Comparison of ENCODE assay signal across 8 cellular contexts in the genomic region with DNA sequence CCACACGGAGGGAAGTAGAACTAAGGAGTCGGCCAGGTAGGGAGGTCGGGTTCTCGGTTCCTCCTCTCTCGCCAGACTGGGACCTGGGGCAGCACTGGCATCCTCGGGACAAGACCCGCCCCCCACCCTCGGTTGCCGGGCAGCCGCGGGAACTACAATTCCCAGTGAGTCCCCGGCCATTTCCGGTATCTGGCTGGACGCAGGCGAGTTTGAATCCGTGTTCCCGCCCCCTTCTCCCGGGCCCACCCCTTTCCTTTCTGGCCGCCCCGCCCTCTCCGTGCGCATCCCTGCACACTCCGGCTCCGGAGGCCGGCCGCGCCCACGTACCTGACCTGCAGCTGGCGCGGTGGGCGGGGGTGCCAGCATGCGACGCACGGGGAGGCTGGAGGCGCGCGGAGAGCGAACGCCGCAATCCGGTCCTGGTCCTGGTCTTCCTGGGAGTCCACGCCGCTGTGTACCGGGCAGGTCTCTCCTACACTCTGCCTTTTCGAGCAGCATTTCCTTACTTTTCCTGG. TPM values are rescaled to one million over a fixed set of nuclear protein-coding genes. Genes with fewer than 3 reads are reported as not detected.
DNase-seq lines count a peak whose midpoint lies in the region; ATAC-seq and TF ChIP-seq lines count a peak whose summit lies in the region.

No MANE protein-coding gene starts in this region.

- H3K4me1 ChIP-seq in ES-I3 (ENCODE audit: insufficient read depth, low read length): peaks cover 10% of the 10 kb centered on the region
- H3K4me1 ChIP-seq in HEK293 (ENCODE audit: control insufficient read depth, insufficient read depth, low read length): peaks cover 2% of the 10 kb centered on the region; the same call in 1 of the 2 replicates
- H3K4me1 ChIP-seq in upper lobe of left lung: peaks cover 0 to 3% (median 0%) of the 10 kb centered on the region in 4 donors

- TF ChIP-seq CTCF in HEK293 (tag by site-specific recombination; IDR thresholded peaks at IDR 0.05): no peak
- no peak for TF ChIP-seq CTCF in osteocyte (IDR thresholded peaks at IDR 0.05)
- no peak for TF ChIP-seq CTCF in upper lobe of left lung (IDR thresholded peaks at IDR 0.05)

- peaks cover 7% of the 10 kb centered on the region for H3K27me3 Mint-ChIP-seq in activated naive CD8-positive, alpha-beta T cell treated with anti-CD3 and anti-CD28 coated beads, Interleukin-2, amount 10 ng/mL, durations not matched to agents 7 days and 5 days
- H3K27me3 Mint-ChIP-seq in osteocyte (ENCODE audit: unreplicated experiment): peaks cover 2% of the 10 kb centered on the region

- H3K27me3 ChIP-seq in upper lobe of left lung: peaks cover 0 to 9% (median 0%) of the 10 kb centered on the region in 4 donors

- peak; percentile 56 for ATAC-seq in activated naive CD8-positive, alpha-beta T cell treated with anti-CD3 and anti-CD28 coated beads, Interleukin-2, amount 10 ng/mL, durations not matched to agents 7 days and 5 days (ENCODE audit: low read depth)
- ATAC-seq in Right ventricle myocardium inferior (peak; percentile 93), upper lobe of left lung (ENCODE audit: low FRiP score in 2 of 2) (peak; percentile 73 to 94)

- POLR2A ChIA-PET in HEK293 (lab: Yijun Ruan, JAX): interaction anchor here (0.6 to 1.0 kb wide), 3 partner anchors 11 to 230 kb away, joined by 4 to 6 read pairs (median 5); partner anchors contain the start of genes GDPD2, KIF4A and PDZD11
- POLR2A ChIA-PET in activated naive CD8-positive, alpha-beta T cell treated with anti-CD3 and anti-CD28 coated beads, Interleukin-2, amount 10 ng/mL, durations not matched to agents 7 days and 5 days (lab: Charles Lee): interaction anchor here (0.6 to 1.7 kb wide), 7 partner anchors 12 to 1843 kb away, joined by 3 to 7 read pairs (median 4); partner anchors contain the start of genes GDPD2, IGBP1, KIF4A and PDZD11

- H3K4me3 Mint-ChIP-seq in activated naive CD8-positive, alpha-beta T cell treated with anti-CD3 and anti-CD28 coated beads, Interleukin-2, amount 10 ng/mL, durations not matched to agents 7 days and 5 days: peak overlapping the region; percentile 89
- H3K4me3 Mint-ChIP-seq in osteocyte (ENCODE audit: unreplicated experiment): peak overlapping the region; percentile 86

- TF ChIP-seq POLR2A in upper lobe of left lung (IDR thresholded peaks at IDR 0.05): peak in 1 of 4 donors; percentile 27

- TF ChIP-seq EP300 in upper lobe of left lung (IDR thresholded peaks at IDR 0.05): no peak

- peaks cover 21% of the 10 kb centered on the region for H3K4me1 Mint-ChIP-seq in activated naive CD8-positive, alpha-beta T cell treated with anti-CD3 and anti-CD28 coated beads, Interleukin-2, amount 10 ng/mL, durations not matched to agents 7 days and 5 days
- H3K4me1 Mint-ChIP-seq in osteocyte (ENCODE audit: unreplicated experiment): peaks cover 8% of the 10 kb centered on the region

- H3K9ac ChIP-seq in ES-I3 (ENCODE audit: low read depth, low read length) (peak overlapping the region; percentile 99), SK-N-MC (ENCODE audit: insufficient read length) (no peak overlapping the region)

- H3K36me3 ChIP-seq in ES-I3 (ENCODE audit: insufficient read depth, low read length) (no peaks in the 10 kb centered on the region; the same call in 1 of the 2 replicates), HEK293 (ENCODE audit: control insufficient read depth in 2 of 2, insufficient read depth in 1 of 2, low read length in 2 of 2) (no peaks in the 10 kb centered on the region), SK-N-MC (ENCODE audit: insufficient read depth, low read length) (no peaks in the 10 kb centered on the region), upper lobe of left lung (no peaks in the 10 kb centered on the region)

- H3K9me3 ChIP-seq in ES-I3 (ENCODE audit: control insufficient read depth, insufficient read depth, low read length) (no peaks in the 10 kb centered on the region), HEK293 (ENCODE audit: control insufficient read depth, insufficient read depth, low read depth, low read length) (no peaks in the 10 kb centered on the region), SK-N-MC (ENCODE audit: low read depth, low read length) (no peaks in the 10 kb centered on the region), upper lobe of left lung (no peaks in the 10 kb centered on the region)

- H3K9me3 Mint-ChIP-seq in activated naive CD8-positive, alpha-beta T cell treated with anti-CD3 and anti-CD28 coated beads, Interleukin-2, amount 10 ng/mL, durations not matched to agents 7 days and 5 days: no peaks in the 10 kb centered on the region
- peaks cover 24% of the 10 kb centered on the region for H3K9me3 Mint-ChIP-seq in osteocyte (ENCODE audit: unreplicated experiment)

- intact Hi-C loops in Right ventricle myocardium inferior (cut with DNase I): no loop called here

- H3K27ac Mint-ChIP-seq in activated naive CD8-positive, alpha-beta T cell treated with anti-CD3 and anti-CD28 coated beads, Interleukin-2, amount 10 ng/mL, durations not matched to agents 7 days and 5 days: peak overlapping the region; percentile 87
- peak overlapping the region; percentile 97 for H3K27ac Mint-ChIP-seq in osteocyte (ENCODE audit: unreplicated experiment)

- H3K36me3 Mint-ChIP-seq in activated naive CD8-positive, alpha-beta T cell treated with anti-CD3 and anti-CD28 coated beads, Interleukin-2, amount 10 ng/mL, durations not matched to agents 7 days and 5 days: no peaks in the 10 kb centered on the region
- no peaks in the 10 kb centered on the region for H3K36me3 Mint-ChIP-seq in osteocyte (ENCODE audit: unreplicated experiment)

- H3K27ac ChIP-seq in HEK293 (ENCODE audit: extremely low read depth, low read depth, low read length) (peak overlapping the region; percentile 25; the same call in 1 of the 2 replicates), SK-N-MC (no peak overlapping the region), upper lobe of left lung (peak overlapping the region; percentile 53 to 78 (median 64))

- peak overlapping the region; percentile 48 for H3K4me3 ChIP-seq in HEK293 (ENCODE audit: low read depth, low read length)
- peak overlapping the region; percentile 78 for H3K4me3 ChIP-seq in SK-N-MC
- peak overlapping the region; percentile 34 to 70 (median 62) for H3K4me3 ChIP-seq in upper lobe of left lung

- 4 to 19% methylated on average over 4 to 32 of the region's 45 CpGs for WGBS in upper lobe of left lung, 2 donors

- DNase-seq in NAMALWA (ENCODE audit: low spot score): peak; percentile 50
- DNase-seq in SK-N-MC (ENCODE audit: low read depth, low spot score): no peak
- DNase-seq in activated naive CD8-positive, alpha-beta T cell treated with anti-CD3 and anti-CD28 coated beads, Interleukin-2, amount 10 ng/mL, durations not matched to agents 7 days and 5 days: peak; percentile 64
- peak; percentile 91 for DNase-seq in Right ventricle myocardium inferior (ENCODE audit: missing footprints)
- DNase-seq in osteocyte (ENCODE audit: extremely low spot score, unreplicated experiment): peak; percentile 91
- DNase-seq in upper lobe of left lung: peak; percentile 88 to 91

- CTCF ChIA-PET in HEK293 (lab: Yijun Ruan, JAX): interaction anchor here (0.6 to 1.8 kb wide), 4 partner anchors 11 to 96 kb away, joined by 3 to 11 read pairs (median 6); partner anchors contain the start of gene GDPD2

TF ChIP-seq in HEK293, 187 proteins besides CTCF, POLR2A, EP300 and RAD21 (continues in another document):
- no peak for TF ChIP-seq YY1 (tag by site-specific recombination; IDR thresholded peaks at IDR 0.05)
- TF ChIP-seq ZNF707 (tag by site-specific recombination; IDR thresholded peaks at IDR 0.05): no peak
- 0 out of 2 replicates have a peak, but pooled peaks have one; percentile 63 for TF ChIP-seq KLF16 (tag by site-specific recombination; IDR thresholded peaks at IDR 0.05)
- TF ChIP-seq ZFHX2 (tag by site-specific recombination; conservative IDR thresholded peaks at IDR 0.05): peak; percentile 88
- TF ChIP-seq IKZF3 (tag by site-specific recombination; IDR thresholded peaks at IDR 0.05): 0 out of 2 replicates have a peak, but pooled peaks have one; percentile 8
- TF ChIP-seq ZNF629 (tag by site-specific recombination; IDR thresholded peaks at IDR 0.05): no peak
- no peak for TF ChIP-seq HOXA7 (CRISPR knock-in tag; IDR thresholded peaks at IDR 0.05; ENCODE audit: borderline replicate concordance)
- no peak for TF ChIP-seq ZNF174 (tag by site-specific recombination; IDR thresholded peaks at IDR 0.05)
- peak; percentile 84 for TF ChIP-seq SP2 (tag by site-specific recombination; IDR thresholded peaks at IDR 0.05)
- TF ChIP-seq ZNF10 (tag by site-specific recombination; IDR thresholded peaks at IDR 0.05): no peak
- no peak for TF ChIP-seq ZNF37A (tag by site-specific recombination; IDR thresholded peaks at IDR 0.05)
- TF ChIP-seq GLIS2 (tag by site-specific recombination; IDR thresholded peaks at IDR 0.05): 0 out of 2 replicates have a peak, but pooled peaks have one; percentile 19
- no peak for TF ChIP-seq ZNF768 (tag by site-specific recombination; IDR thresholded peaks at IDR 0.05)
- TF ChIP-seq KLF9 (tag by site-specific recombination; IDR thresholded peaks at IDR 0.05; ENCODE audit: low read depth): peak; percentile 93

RNA-seq across cellular contexts. Expression of gene DLG3, which starts 10.2 kb away (rescaled TPM):
- 10 to 100 TPM; 25.4 to 29.0 TPM for total RNA-seq in activated naive CD8-positive, alpha-beta T cell treated with anti-CD3 and anti-CD28 coated beads, Interleukin-2, amount 10 ng/mL, durations not matched to agents 7 days and 5 days
- total RNA-seq in Right ventricle myocardium inferior (9.5 TPM), osteocyte (9.7 and 12.5 TPM in 2 replicates), upper lobe of left lung (10 to 100 TPM; 11.2 to 29.9 (median 16.6) TPM)

RNA-seq across cellular contexts. Expression of gene GDPD2, which starts 11.3 kb away (rescaled TPM):
- not detected for total RNA-seq in activated naive CD8-positive, alpha-beta T cell treated with anti-CD3 and anti-CD28 coated beads, Interleukin-2, amount 10 ng/mL, durations not matched to agents 7 days and 5 days
- not detected for total RNA-seq in Right ventricle myocardium inferior
- total RNA-seq in osteocyte: not detected in 2 replicates
- not detected for total RNA-seq in upper lobe of left lung
